1 cellular context compared by ENCODE assay signal in genomic region chr2:3558205-3559014, GRCh38.
A peak's percentile ranks its signal among the peaks of the same experiment; 100 is the strongest.
TF ChIP-seq lines count a peak whose summit lies in the region.

Gene RNASEH1, minus strand, starts transcription at chr2:3558333. Its CDS starts 73 bp downstream, at chr2:3558260.

TF ChIP-seq in GM23338, 12 proteins besides CTCF, POLR2A, EP300 and RAD21 (continued from another document):
- TF ChIP-seq ZNF462 (CRISPR knock-in tag; IDR thresholded peaks at IDR 0.05): no peak
- no peak for TF ChIP-seq REST (IDR thresholded peaks at IDR 0.05; ENCODE audit: unreplicated experiment)
- no peak for TF ChIP-seq NANOG (IDR thresholded peaks at IDR 0.05; ENCODE audit: borderline replicate concordance)
- no peak for TF ChIP-seq ZNF114 (CRISPR knock-in tag; IDR thresholded peaks at IDR 0.05)
- peak; percentile 98 for TF ChIP-seq CREB1 (CRISPR knock-in tag; IDR thresholded peaks at IDR 0.05; ENCODE audit: low read depth)
- no peak for TF ChIP-seq EZH2 (IDR thresholded peaks at IDR 0.05; ENCODE audit: low read depth, unreplicated experiment)
- peak; percentile 71 for TF ChIP-seq ETS1 (IDR thresholded peaks at IDR 0.05)
